ENCODE assay signal across 9 cellular contexts in the genomic region with DNA sequence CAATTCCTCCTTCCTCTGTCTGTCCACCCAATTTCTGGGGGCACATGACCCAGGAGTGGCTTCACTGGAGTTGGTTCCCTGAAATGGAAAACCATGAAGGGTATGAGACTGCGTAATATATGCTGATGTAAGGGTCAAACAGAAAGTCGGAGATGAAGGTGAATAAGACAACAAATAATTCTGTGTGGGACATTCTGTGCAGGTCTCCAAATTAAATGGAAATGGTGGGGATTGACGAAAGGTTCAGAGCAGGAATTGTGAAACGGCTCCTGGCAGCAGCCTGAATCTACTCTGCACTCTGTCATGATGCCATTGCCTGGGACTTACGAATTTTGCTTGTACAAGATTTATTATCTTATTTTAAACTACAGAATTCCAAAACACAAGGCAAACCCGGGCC.
"Had no signal": no experiment of that assay in that cellular context is flagged by ENCODE, and none has a peak within 500 bp of the region (broad histone marks: within the 10 kb centered on the region; RNA-seq: fewer than 3 reads in every experiment).

No MANE protein-coding gene starts in this region.

- H3K27ac ChIP-seq: HL-60 had no signal

- H3K4me1 ChIP-seq: HAP-1 had no signal

- DNase-seq: H7, HFFc6, IMR-90, KG1 had no signal

- ATAC-seq: GM23338, HCT116, K562 had no signal

- H3K4me2 ChIP-seq: GM23338 had no signal

- H3K4me3 ChIP-seq: GM23338, HAP-1, K562 had no signal

- FAIRE-seq: K562 had no signal

- H3K9me3 ChIP-seq: HAP-1 had no signal

- H3K36me3 ChIP-seq: HAP-1 had no signal
